Comparison of ENCODE assay signal across 10 cellular contexts in the genomic region with DNA sequence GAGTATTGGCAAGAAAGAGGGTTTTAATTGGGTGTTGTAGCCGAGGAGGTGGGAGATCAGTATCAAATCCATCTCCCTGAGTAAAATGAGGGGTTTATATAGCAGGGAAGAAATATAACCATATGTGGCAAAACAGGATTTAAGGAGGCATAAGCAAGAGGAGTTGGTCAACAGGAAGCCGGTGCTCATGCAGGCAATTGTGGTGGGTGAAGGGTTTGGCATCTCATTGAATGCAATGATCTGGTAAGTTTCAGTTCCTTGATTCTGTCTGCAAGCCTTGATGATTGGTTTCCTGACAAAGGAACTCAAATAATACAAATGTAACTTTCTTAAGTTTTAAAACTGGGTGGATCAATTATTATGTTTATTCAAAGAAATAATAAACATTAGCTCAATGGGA.
DNase-seq lines count a peak whose midpoint lies in the region; ATAC-seq and TF ChIP-seq lines count a peak whose summit lies in the region.
"Had no signal": no experiment of that assay in that cellular context is flagged by ENCODE, and none has a peak within 500 bp of the region (broad histone marks: within the 10 kb centered on the region; RNA-seq: fewer than 3 reads in every experiment).

No MANE protein-coding gene starts in this region.

- TF ChIP-seq POLR2A in lower leg skin (IDR thresholded peaks at IDR 0.05): no peak

- DNase-seq in AML-193 (lab: John Stamatoyannopoulos, UW): peak; percentile 23 to 35
- DNase-seq in NCI-H446 (lab: John Stamatoyannopoulos, UW): peak; percentile 55 to 71
- DNase-seq in activated CD4-positive, alpha-beta T cell treated with anti-CD3 and anti-CD28 coated beads, Interleukin-2, amount 10 ng/mL, durations not matched to agents 7 days and 5 days: no peak
- no peak for DNase-seq in MCF 10A (ENCODE audit: unreplicated experiment)
- no peak for DNase-seq in lower leg skin (ENCODE audit: low spot score in 2 of 2)
- no peak for DNase-seq in mammary epithelial cell
- DNase-seq: NCI-H524 treated with DMSO at 0.1 percent for 48 hours had no signal

- H3K9me3 Mint-ChIP-seq in activated CD4-positive, alpha-beta T cell treated with anti-CD3 and anti-CD28 coated beads, Interleukin-2, amount 10 ng/mL, durations not matched to agents 7 days and 5 days: no peaks in the 10 kb centered on the region
- H3K9me3 Mint-ChIP-seq in MCF 10A (ENCODE audit: unreplicated experiment): no peaks in the 10 kb centered on the region

- no peaks in the 10 kb centered on the region for H3K36me3 Mint-ChIP-seq in activated CD4-positive, alpha-beta T cell treated with anti-CD3 and anti-CD28 coated beads, Interleukin-2, amount 10 ng/mL, durations not matched to agents 7 days and 5 days (ENCODE audit: low read depth)
- no peaks in the 10 kb centered on the region for H3K36me3 Mint-ChIP-seq in MCF 10A (ENCODE audit: insufficient read depth, unreplicated experiment)

- H3K4me2 ChIP-seq in mammary epithelial cell (ENCODE audit: insufficient read depth, low read depth, low read length): no peak overlapping the region

- no peak overlapping the region for H3K27ac Mint-ChIP-seq in activated CD4-positive, alpha-beta T cell treated with anti-CD3 and anti-CD28 coated beads, Interleukin-2, amount 10 ng/mL, durations not matched to agents 7 days and 5 days
- no peak overlapping the region for H3K27ac Mint-ChIP-seq in MCF 10A (ENCODE audit: low read depth, unreplicated experiment)

- no TSS peak for BruUV-seq in MCF 10A (replicated peaks; lab: Mats Ljungman, UMichigan)
- no TSS peak for BruUV-seq in mammary epithelial cell (replicated peaks; lab: Mats Ljungman, UMichigan)

- ATAC-seq in GM19328 (IDR thresholded peaks at IDR 0.05; ENCODE audit: unreplicated experiment) (peak; percentile 69), HG02938 (IDR thresholded peaks at IDR 0.05; ENCODE audit: unreplicated experiment) (peak; percentile 98)
- ATAC-seq: HepG2 had no signal

- H3K79me2 ChIP-seq in mammary epithelial cell (ENCODE audit: insufficient read depth, low read length): no peaks in the 10 kb centered on the region

- H4K20me1 ChIP-seq in mammary epithelial cell (ENCODE audit: insufficient read depth, low read length): no peaks in the 10 kb centered on the region

- dilution Hi-C loops in mammary epithelial cell (cut with HindIII; ENCODE audit: low sequenced_read_pairs): no loop called here

- H3K27me3 Mint-ChIP-seq in activated CD4-positive, alpha-beta T cell treated with anti-CD3 and anti-CD28 coated beads, Interleukin-2, amount 10 ng/mL, durations not matched to agents 7 days and 5 days: no peaks in the 10 kb centered on the region
- H3K27me3 Mint-ChIP-seq in MCF 10A (ENCODE audit: insufficient read depth, unreplicated experiment): peaks cover 25% of the 10 kb centered on the region

- H3K4me3 ChIP-seq in lower leg skin (ENCODE audit: low read depth, poor library complexity, severe bottlenecking) (no peak overlapping the region), mammary epithelial cell (replicated peaks in 1 of 3; ENCODE audit: insufficient read depth in 1 of 3, low read depth in 2 of 3, low read length in 3 of 3) (no peak overlapping the region)

- CTCF ChIA-PET in activated CD4-positive, alpha-beta T cell treated with anti-CD3 and anti-CD28 coated beads, Interleukin-2, amount 10 ng/mL, durations not matched to agents 7 days and 5 days (lab: Charles Lee): no interaction called here
- CTCF ChIA-PET in MCF 10A (lab: Yijun Ruan, JAX) (no interaction called here), mammary epithelial cell (lab: Charles Lee; ENCODE audit: low non-redundant PET) (no interaction called here)

- no peak overlapping the region for H3K27ac ChIP-seq in mammary epithelial cell (ENCODE audit: insufficient read depth, low read depth, low read length)

- H3K4me1 ChIP-seq in mammary epithelial cell (ENCODE audit: insufficient read depth, low read length): no peaks in the 10 kb centered on the region

- H3K9me3 ChIP-seq in mammary epithelial cell (replicated peaks; ENCODE audit: insufficient read depth, low read length): no peaks in the 10 kb centered on the region

- H3K36me3 ChIP-seq in mammary epithelial cell (ENCODE audit: insufficient read depth, low read length): no peaks in the 10 kb centered on the region

- H3K27me3 ChIP-seq in mammary epithelial cell (ENCODE audit: insufficient read depth, low read length): no peaks in the 10 kb centered on the region

- H3K9ac ChIP-seq in mammary epithelial cell (ENCODE audit: insufficient read depth, low read length): no peak overlapping the region

- H3K4me3 Mint-ChIP-seq in activated CD4-positive, alpha-beta T cell treated with anti-CD3 and anti-CD28 coated beads, Interleukin-2, amount 10 ng/mL, durations not matched to agents 7 days and 5 days: no peak overlapping the region
- no peak overlapping the region for H3K4me3 Mint-ChIP-seq in MCF 10A (ENCODE audit: unreplicated experiment)

- intact Hi-C loops in MCF 10A (cut with micrococcal nuclease) (no loop called here), lower leg skin (cut with DNase I; ENCODE audit: low total_unique reads) (no loop called here), mammary epithelial cell (cut with micrococcal nuclease) (no loop called here)

- POLR2A ChIA-PET in activated CD4-positive, alpha-beta T cell treated with anti-CD3 and anti-CD28 coated beads, Interleukin-2, amount 10 ng/mL, durations not matched to agents 7 days and 5 days (lab: Charles Lee): no interaction called here
- POLR2A ChIA-PET in MCF 10A (lab: Yijun Ruan, JAX): no interaction called here

- H2AFZ ChIP-seq in mammary epithelial cell (ENCODE audit: low read depth, low read length): no peak overlapping the region

- in situ Hi-C loops in mammary epithelial cell (cut with MboI; ENCODE audit: low sequenced_read_pairs in 2 of 2): no loop called here

- no peaks in the 10 kb centered on the region for H3K4me1 Mint-ChIP-seq in activated CD4-positive, alpha-beta T cell treated with anti-CD3 and anti-CD28 coated beads, Interleukin-2, amount 10 ng/mL, durations not matched to agents 7 days and 5 days
- H3K4me1 Mint-ChIP-seq in MCF 10A (ENCODE audit: insufficient read depth, unreplicated experiment): no peaks in the 10 kb centered on the region

- TF ChIP-seq CTCF in MCF 10A (IDR thresholded peaks at IDR 0.05; ENCODE audit: unreplicated experiment) (no peak), lower leg skin (IDR thresholded peaks at IDR 0.05) (no peak), mammary epithelial cell (conservative IDR thresholded peaks at IDR 0.05 in 1 of 2, IDR thresholded peaks at IDR 0.05 in 1 of 2; ENCODE audit: extremely low read depth in 1 of 2, insufficient read depth in 1 of 2, low read depth in 1 of 2, low read length in 2 of 2) (no peak)

- WGBS in lower leg skin, 2 donors: 74 to 80% methylated on average over 2 of the region's 2 CpGs
- WGBS in mammary epithelial cell (ENCODE audit: low coverage, missing lambda C conversion rate): 54% methylated on average over 2 of the region's 2 CpGs

Comparison
In these comparisons a context has a peak if more than half of its experiments do, and no peak if none do; other contexts are left out.
1. DNase-seq: peak in AML-193 (2 of 2) and NCI-H446 (2 of 2); none in activated CD4-positive, alpha-beta T cell treated with anti-CD3 and anti-CD28 coated beads, Interleukin-2, amount 10 ng/mL, durations not matched to agents 7 days and 5 days (single experiment), MCF 10A (single experiment), lower leg skin (0 of 2) and mammary epithelial cell (single experiment).